In the genomic region with DNA sequence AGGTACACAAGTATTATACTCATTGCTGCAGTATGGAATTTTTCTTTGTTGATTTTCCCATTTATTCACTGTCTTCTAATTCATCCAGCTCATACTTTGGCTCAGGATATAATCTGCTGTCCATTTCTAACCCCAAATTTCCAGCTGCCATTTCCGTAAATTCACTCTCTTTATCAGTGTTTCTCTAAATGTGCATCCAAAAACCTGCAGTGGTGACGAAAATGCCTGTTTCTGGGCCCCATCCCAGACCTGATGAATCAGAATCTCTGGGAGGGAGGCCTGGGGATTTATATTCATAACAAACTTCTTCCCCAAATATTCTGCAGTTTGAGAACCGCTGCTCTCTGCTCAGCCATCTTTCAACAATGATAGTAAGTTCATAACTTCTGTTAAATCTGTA, we compare ENCODE assay signal across 22 cellular contexts.
DNase-seq lines count a peak whose midpoint lies in the region; ATAC-seq and TF ChIP-seq lines count a peak whose summit lies in the region.
"Had no signal": no experiment of that assay in that cellular context is flagged by ENCODE, and none has a peak within 500 bp of the region (broad histone marks: within the 10 kb centered on the region; RNA-seq: fewer than 3 reads in every experiment).

No MANE protein-coding gene starts in this region.

- no peak for DNase-seq in Right ventricle myocardium superior
- no peak for DNase-seq in right atrium auricular region (ENCODE audit: low spot score)
- DNase-seq in fibroblast of mammary gland (ENCODE audit: low read depth) = peak; percentile 39
- DNase-seq in left lung = no peak
- DNase-seq in anterior cingulate cortex (lab: John Stamatoyannopoulos, UW) = no peak
- no peak for DNase-seq in activated CD4-positive, CD25-positive, alpha-beta regulatory T cell treated with anti-CD3 and anti-CD28 coated beads, Interleukin-2, amount 50 U/mL, for 72 hours
- DNase-seq: 8988T; BE2C; Caco-2; CD4-positive, CD25-positive, alpha-beta regulatory T cell; DMS153; GF-D8; HFFc6; NCI-H1417 treated with DMSO at 0.1 percent for 48 hours; NCI-H187 treated with DMSO at 0.1 percent for 48 hours; NCI-H2227 treated with DMSO at 0.1 percent for 48 hours; NCI-H510A treated with DMSO at 0.1 percent for 48 hours; NCI-H774 had no signal

- peak overlapping the region in 1 of 2 donors; percentile 51 for H3K27ac ChIP-seq in right atrium auricular region
- H3K27ac ChIP-seq in left lung = no peak overlapping the region
- H3K27ac ChIP-seq: KMS-11 had no signal

- peak; percentile 41 for ATAC-seq in Right ventricle myocardium superior (ENCODE audit: poor library complexity)
- ATAC-seq in left lung = peak; percentile 26
- no peak for ATAC-seq in HG03280 (IDR thresholded peaks at IDR 0.05; ENCODE audit: unreplicated experiment)
- no peak for ATAC-seq in GM18520 (IDR thresholded peaks at IDR 0.05; ENCODE audit: unreplicated experiment)
- ATAC-seq: GM12878 had no signal

- no peak for TF ChIP-seq CTCF in right atrium auricular region (IDR thresholded peaks at IDR 0.05)
- TF ChIP-seq CTCF in fibroblast of mammary gland (conservative IDR thresholded peaks at IDR 0.05; ENCODE audit: control insufficient read depth, insufficient read depth, low read depth, low read length) = no peak
- no peak for TF ChIP-seq CTCF in left lung (IDR thresholded peaks at IDR 0.05)

- H3K27me3 ChIP-seq in right atrium auricular region (no peaks in the 10 kb centered on the region), left lung (no peaks in the 10 kb centered on the region)
- H3K27me3 ChIP-seq: BE2C had no signal

- no peak overlapping the region for H3K4me3 ChIP-seq in right atrium auricular region
- no peak overlapping the region for H3K4me3 ChIP-seq in fibroblast of mammary gland (ENCODE audit: control insufficient read depth, low read depth, low read length)
- no peak overlapping the region for H3K4me3 ChIP-seq in left lung
- H3K4me3 ChIP-seq: GM12878 had no signal

- H3K4me1 ChIP-seq in right atrium auricular region = peaks cover 0 to 13% of the 10 kb centered on the region in 2 donors
- no peaks in the 10 kb centered on the region for H3K4me1 ChIP-seq in left lung
- H3K4me1 ChIP-seq: BE2C, Caco-2 had no signal

- H3K9me3 ChIP-seq in right atrium auricular region = peaks cover 0 to 6% of the 10 kb centered on the region in 2 donors
- peaks cover 0 to 2% of the 10 kb centered on the region in 2 donors for H3K9me3 ChIP-seq in left lung
- H3K9me3 ChIP-seq: BE2C, Caco-2 had no signal

- no peaks in the 10 kb centered on the region for H3K36me3 ChIP-seq in right atrium auricular region
- H3K36me3 ChIP-seq in left lung = no peaks in the 10 kb centered on the region
- H3K36me3 ChIP-seq: BE2C had no signal

- intact Hi-C loops in Right ventricle myocardium superior (cut with DNase I) = no loop called here
- intact Hi-C loops in left lung (cut with DNase I) = no loop called here

Comparison
In these comparisons a context has a peak if more than half of its experiments do, and no peak if none do; other contexts are left out.
1. ATAC-seq: peak in Right ventricle myocardium superior (single experiment) and left lung (single experiment); none in HG03280 (single experiment) and GM18520 (single experiment).